Comparison of ENCODE assay signal across 8 cellular contexts in the genomic region with DNA sequence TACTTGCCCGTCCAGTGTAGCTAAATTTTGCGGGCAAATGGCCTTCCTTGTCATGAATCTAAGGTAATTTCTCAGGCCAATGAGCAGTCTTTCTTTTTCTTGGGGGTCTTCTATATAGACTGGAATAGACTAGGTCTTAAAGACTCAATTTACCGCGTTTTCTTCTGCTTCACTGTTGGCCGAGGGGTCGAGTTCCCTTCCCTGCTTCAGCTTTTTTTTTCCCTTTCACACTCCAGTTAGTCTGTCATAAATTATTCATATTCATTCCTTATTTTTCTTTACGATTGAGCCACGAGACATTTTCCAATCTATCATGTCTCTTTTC. TPM values are rescaled to one million over a fixed set of nuclear protein-coding genes. Genes with fewer than 3 reads are reported as not detected.
DNase-seq lines count a peak whose midpoint lies in the region; ATAC-seq and TF ChIP-seq lines count a peak whose summit lies in the region.

No MANE protein-coding gene starts in this region.

- H3K9me2 ChIP-seq in Karpas-422 (replicated peaks; ENCODE audit: insufficient read depth, low read length), result no peaks in the 10 kb centered on the region

- H3K79me2 ChIP-seq in Karpas-422 (ENCODE audit: low read length), result peaks cover 52% of the 10 kb centered on the region

- peak overlapping the region; percentile 73 for H3K9ac ChIP-seq in Karpas-422 (ENCODE audit: low read length)

- no peaks in the 10 kb centered on the region for H3K9me3 ChIP-seq in CD4-positive, alpha-beta T cell (ENCODE audit: control insufficient read depth, low read length)
- H3K9me3 ChIP-seq in Karpas-422 (ENCODE audit: low read length), result no peaks in the 10 kb centered on the region

- peak overlapping the region; percentile 89 for H3K4me2 ChIP-seq in Karpas-422 (ENCODE audit: low read depth, low read length, poor library complexity, severe bottlenecking)

- TF ChIP-seq CTCF in CD4-positive, alpha-beta T cell (IDR thresholded peaks at IDR 0.05), result no peak
- no peak for TF ChIP-seq CTCF in nephron progenitor cell (IDR thresholded peaks at IDR 0.05)

- intact Hi-C loops in CD4-positive, alpha-beta T cell (cut with DNase I, micrococcal nuclease), result loop anchor here (2.0 to 10.0 kb wide), 9 partner anchors 60 to 602 kb away; a partner anchor contains a TSS
- intact Hi-C loops in dendritic cell treated with granulocyte-macrophage colony-stimulating factor and Interleukin-4, amounts not matched to agents 40 ng/mL and 50 ng/mL, for 4 days (cut with micrococcal nuclease), result loop anchor here (5.0 kb wide), 3 partner anchors 115 to 440 kb away; a partner anchor contains a TSS

- peak overlapping the region; percentile 92 for H3K4me3 Mint-ChIP-seq in CD4-positive, alpha-beta T cell
- H3K4me3 Mint-ChIP-seq in dendritic cell treated with granulocyte-macrophage colony-stimulating factor and Interleukin-4, amounts not matched to agents 40 ng/mL and 50 ng/mL, for 4 days, result peak overlapping the region; percentile 97
- peak overlapping the region; percentile 99 for H3K4me3 Mint-ChIP-seq in nephron progenitor cell

- peaks cover 29% of the 10 kb centered on the region for H3K4me1 Mint-ChIP-seq in CD4-positive, alpha-beta T cell (ENCODE audit: low read depth)
- peaks cover 22% of the 10 kb centered on the region for H3K4me1 Mint-ChIP-seq in dendritic cell treated with granulocyte-macrophage colony-stimulating factor and Interleukin-4, amounts not matched to agents 40 ng/mL and 50 ng/mL, for 4 days (ENCODE audit: low read depth)
- H3K4me1 Mint-ChIP-seq in nephron progenitor cell, result peaks cover 26% of the 10 kb centered on the region

- H4K20me1 ChIP-seq in Karpas-422 (ENCODE audit: insufficient read depth, low read depth, low read length), result no peaks in the 10 kb centered on the region

- no peak for ATAC-seq in CD4-positive, alpha-beta T cell (ENCODE audit: poor library complexity)

- peak overlapping the region; percentile 84 for H3K27ac Mint-ChIP-seq in CD4-positive, alpha-beta T cell
- peak overlapping the region; percentile 95 for H3K27ac Mint-ChIP-seq in dendritic cell treated with granulocyte-macrophage colony-stimulating factor and Interleukin-4, amounts not matched to agents 40 ng/mL and 50 ng/mL, for 4 days
- peak overlapping the region; percentile 99 for H3K27ac Mint-ChIP-seq in nephron progenitor cell

- H2AFZ ChIP-seq in Karpas-422 (ENCODE audit: low read length), result peak overlapping the region; percentile 16; the same call in 1 of the 2 replicates

- H3K4me1 ChIP-seq in Karpas-422 (ENCODE audit: low read length), result peaks cover 20% of the 10 kb centered on the region

- H3K36me3 Mint-ChIP-seq in CD4-positive, alpha-beta T cell (ENCODE audit: low read depth), result peaks cover 28% of the 10 kb centered on the region
- peaks cover 35% of the 10 kb centered on the region for H3K36me3 Mint-ChIP-seq in dendritic cell treated with granulocyte-macrophage colony-stimulating factor and Interleukin-4, amounts not matched to agents 40 ng/mL and 50 ng/mL, for 4 days (ENCODE audit: low read depth)
- peaks cover 31% of the 10 kb centered on the region for H3K36me3 Mint-ChIP-seq in nephron progenitor cell (ENCODE audit: low read depth)

- H3K9me3 Mint-ChIP-seq in CD4-positive, alpha-beta T cell, result no peaks in the 10 kb centered on the region
- H3K9me3 Mint-ChIP-seq in dendritic cell treated with granulocyte-macrophage colony-stimulating factor and Interleukin-4, amounts not matched to agents 40 ng/mL and 50 ng/mL, for 4 days, result no peaks in the 10 kb centered on the region
- H3K9me3 Mint-ChIP-seq in nephron progenitor cell, result peaks cover 12% of the 10 kb centered on the region

- peaks cover 12% of the 10 kb centered on the region for H3K27me3 Mint-ChIP-seq in CD4-positive, alpha-beta T cell
- peaks cover 32% of the 10 kb centered on the region for H3K27me3 Mint-ChIP-seq in dendritic cell treated with granulocyte-macrophage colony-stimulating factor and Interleukin-4, amounts not matched to agents 40 ng/mL and 50 ng/mL, for 4 days
- H3K27me3 Mint-ChIP-seq in nephron progenitor cell (ENCODE audit: low read depth, poor library complexity), result peaks cover 26% of the 10 kb centered on the region

- H3K4me3 ChIP-seq in Karpas-422 (ENCODE audit: low read length), result peak overlapping the region; percentile 72

- DNase-seq in CD4-positive, alpha-beta T cell, result no peak
- no peak for DNase-seq in Karpas-422
- no peak for DNase-seq in nephron progenitor cell
- no peak for DNase-seq in kidney glomerular epithelial cell (lab: John Stamatoyannopoulos, UW)
- no peak for DNase-seq in caudate nucleus (lab: John Stamatoyannopoulos, UW)
- DNase-seq in GM19238 (ENCODE audit: insufficient read length, low spot score), result no peak
- DNase-seq in HCEC 1CT, result no peak

- peaks cover 23% of the 10 kb centered on the region for H3K27me3 ChIP-seq in CD4-positive, alpha-beta T cell (ENCODE audit: control insufficient read depth, insufficient read depth, low read length)
- no peaks in the 10 kb centered on the region for H3K27me3 ChIP-seq in Karpas-422 (ENCODE audit: low read length)

- no peak overlapping the region for H3K27ac ChIP-seq in CD4-positive, alpha-beta T cell (ENCODE audit: low read depth, low read length)
- no peak overlapping the region for H3K27ac ChIP-seq in Karpas-422 (ENCODE audit: low read length)
- no peak overlapping the region for H3K27ac ChIP-seq in caudate nucleus (ENCODE audit: low read depth, low read length)

- CTCF ChIA-PET in CD4-positive, alpha-beta T cell (lab: Charles Lee), result no interaction called here

- POLR2A ChIA-PET in CD4-positive, alpha-beta T cell (lab: Charles Lee), result interaction anchor here (0.7 to 2.1 kb wide), 14 partner anchors 19 to 640 kb away, joined by 3 to 19 read pairs (median 5); a partner anchor contains a TSS

- H3K36me3 ChIP-seq in Karpas-422 (ENCODE audit: insufficient read depth, low read length), result no peaks in the 10 kb centered on the region

RNA-seq across cellular contexts. Expression of a gene that starts 0.3 kb away (rescaled TPM):
- 10 to 100 TPM; 25.8 to 29.8 TPM for total RNA-seq in CD4-positive, alpha-beta T cell
- total RNA-seq in Karpas-422 (2014; rRNA removed; shearing (Covaris generic); ENCODE audit: low replicate concordance), result 12.2 and 17.6 TPM in 2 replicates

RNA-seq across cellular contexts. Expression of a gene that starts 1.2 kb away (rescaled TPM):
- 1 to 10 TPM in 1 of 2 experiments, under 1 TPM in 1; 0.85 to 1.2 TPM for total RNA-seq in CD4-positive, alpha-beta T cell
- total RNA-seq in Karpas-422 (2014; rRNA removed; shearing (Covaris generic); ENCODE audit: low replicate concordance), result 1.1 and 3.3 TPM in 2 replicates

RNA-seq across cellular contexts. Expression of a gene that starts 12.0 kb away (rescaled TPM):
- 1 to 10 TPM; 1.3 to 1.9 TPM for total RNA-seq in CD4-positive, alpha-beta T cell
- 6.6 and 10.1 TPM in 2 replicates for total RNA-seq in Karpas-422 (2014; rRNA removed; shearing (Covaris generic); ENCODE audit: low replicate concordance)
